Comparison of ENCODE assay signal across 13 cellular contexts in genomic region chr6:150235218-150235617, GRCh38.
DNase-seq lines count a peak whose midpoint lies in the region; ATAC-seq lines count a peak whose summit lies in the region.
"Had no signal": no experiment of that assay in that cellular context is flagged by ENCODE, and none has a peak within 500 bp of the region (broad histone marks: within the 10 kb centered on the region; RNA-seq: fewer than 3 reads in every experiment).

No MANE protein-coding gene starts in this region.

- no peak overlapping the region for H3K4me3 ChIP-seq in Jurkat, Clone E6-1 (ENCODE audit: low read length)
- H3K4me3 ChIP-seq: GM12878 had no signal

- peak; percentile 51 for DNase-seq in activated CD8-positive, alpha-beta memory T cell treated with anti-CD3 and anti-CD28 coated beads, Interleukin-2, amount 10 ng/mL, durations not matched to agents 7 days and 5 days
- DNase-seq in activated CD8-positive, alpha-beta memory T cell treated with anti-CD3 and anti-CD28 coated beads for 24 hours: no peak
- peak; percentile 56 for DNase-seq in Jurkat, Clone E6-1 (ENCODE audit: low read depth, low spot score)
- no peak for DNase-seq in NCI-H1930 (lab: John Stamatoyannopoulos, UW)
- DNase-seq: BE2C, DMS79, GOT3, H9, IMR-90 had no signal

- peaks cover 7% of the 10 kb centered on the region for H3K9me3 Mint-ChIP-seq in activated CD8-positive, alpha-beta memory T cell treated with anti-CD3 and anti-CD28 coated beads, Interleukin-2, amount 10 ng/mL, durations not matched to agents 7 days and 5 days (ENCODE audit: low read depth)
- H3K9me3 Mint-ChIP-seq in activated T-helper 17 cell treated with anti-CD3 and anti-CD28 coated beads, Interleukin-2, amount 50 U/mL, for 72 hours: peaks cover 4% of the 10 kb centered on the region

- peaks cover 12% of the 10 kb centered on the region for H3K36me3 Mint-ChIP-seq in activated CD8-positive, alpha-beta memory T cell treated with anti-CD3 and anti-CD28 coated beads, Interleukin-2, amount 10 ng/mL, durations not matched to agents 7 days and 5 days
- no peaks in the 10 kb centered on the region for H3K36me3 Mint-ChIP-seq in activated T-helper 17 cell treated with anti-CD3 and anti-CD28 coated beads, Interleukin-2, amount 50 U/mL, for 72 hours (ENCODE audit: low read depth)

- ATAC-seq in activated CD8-positive, alpha-beta memory T cell treated with anti-CD3 and anti-CD28 coated beads, Interleukin-2, amount 10 ng/mL, durations not matched to agents 7 days and 5 days: no peak
- peak; percentile 48 for ATAC-seq in activated T-helper 17 cell treated with anti-CD3 and anti-CD28 coated beads, Interleukin-2, amount 50 U/mL, for 72 hours (replicated peaks)
- ATAC-seq in GM18502 (IDR thresholded peaks at IDR 0.05; ENCODE audit: poor library complexity, unreplicated experiment) (no peak), GM18858 (IDR thresholded peaks at IDR 0.05; ENCODE audit: unreplicated experiment) (no peak)
- ATAC-seq: GM12878 had no signal

- H3K4me3 Mint-ChIP-seq in activated CD8-positive, alpha-beta memory T cell treated with anti-CD3 and anti-CD28 coated beads, Interleukin-2, amount 10 ng/mL, durations not matched to agents 7 days and 5 days: no peak overlapping the region
- peak overlapping the region; percentile 7 for H3K4me3 Mint-ChIP-seq in activated T-helper 17 cell treated with anti-CD3 and anti-CD28 coated beads, Interleukin-2, amount 50 U/mL, for 72 hours
- H3K4me3 Mint-ChIP-seq: H9 had no signal

- H3K27ac Mint-ChIP-seq in activated CD8-positive, alpha-beta memory T cell treated with anti-CD3 and anti-CD28 coated beads, Interleukin-2, amount 10 ng/mL, durations not matched to agents 7 days and 5 days: no peak overlapping the region
- no peak overlapping the region for H3K27ac Mint-ChIP-seq in activated T-helper 17 cell treated with anti-CD3 and anti-CD28 coated beads, Interleukin-2, amount 50 U/mL, for 72 hours
- H3K27ac Mint-ChIP-seq: H9 had no signal

- peaks cover 17% of the 10 kb centered on the region for H3K27me3 Mint-ChIP-seq in activated CD8-positive, alpha-beta memory T cell treated with anti-CD3 and anti-CD28 coated beads, Interleukin-2, amount 10 ng/mL, durations not matched to agents 7 days and 5 days
- peaks cover 16% of the 10 kb centered on the region for H3K27me3 Mint-ChIP-seq in activated T-helper 17 cell treated with anti-CD3 and anti-CD28 coated beads, Interleukin-2, amount 50 U/mL, for 72 hours

- CTCF ChIA-PET in activated CD8-positive, alpha-beta memory T cell treated with anti-CD3 and anti-CD28 coated beads, Interleukin-2, amount 10 ng/mL, durations not matched to agents 7 days and 5 days (lab: Charles Lee): interaction anchor here (0.9 kb wide), 1 partner anchor 153 kb away, joined by 5 read pairs; no protein-coding TSS in a partner anchor

- H3K4me1 Mint-ChIP-seq in activated CD8-positive, alpha-beta memory T cell treated with anti-CD3 and anti-CD28 coated beads, Interleukin-2, amount 10 ng/mL, durations not matched to agents 7 days and 5 days: peaks cover 18% of the 10 kb centered on the region
- peaks cover 6% of the 10 kb centered on the region for H3K4me1 Mint-ChIP-seq in activated T-helper 17 cell treated with anti-CD3 and anti-CD28 coated beads, Interleukin-2, amount 50 U/mL, for 72 hours

Comparison
In these comparisons a context has a peak if more than half of its experiments do, and no peak if none do; other contexts are left out.
1. DNase-seq: peak in activated CD8-positive, alpha-beta memory T cell treated with anti-CD3 and anti-CD28 coated beads, Interleukin-2, amount 10 ng/mL, durations not matched to agents 7 days and 5 days (single experiment) and Jurkat, Clone E6-1 (single experiment); none in activated CD8-positive, alpha-beta memory T cell treated with anti-CD3 and anti-CD28 coated beads for 24 hours (single experiment) and NCI-H1930 (0 of 2).